7 cellular contexts compared by ENCODE assay signal in the genomic region with DNA sequence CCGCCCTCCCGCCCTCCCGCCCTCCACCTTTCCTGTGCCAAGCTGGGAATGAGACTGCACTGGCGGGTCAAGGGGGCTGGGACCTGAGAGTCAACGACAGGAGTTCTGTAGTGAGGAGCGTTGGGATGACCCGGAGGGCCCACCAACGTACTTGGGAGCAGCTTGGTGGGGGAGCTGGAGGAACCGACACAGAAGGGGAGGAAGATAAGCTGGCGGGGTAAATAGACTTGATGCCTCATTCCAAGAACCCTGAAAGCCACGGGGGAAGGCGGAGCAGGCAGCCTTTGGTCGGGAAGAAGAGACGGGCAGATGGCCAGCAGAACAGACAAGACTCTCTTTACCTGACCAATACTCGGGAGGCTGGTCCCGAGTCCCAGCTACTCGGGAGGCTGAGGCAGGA. TPM values are rescaled to one million over a fixed set of nuclear protein-coding genes. Genes with fewer than 3 reads are reported as not detected.
DNase-seq lines count a peak whose midpoint lies in the region; ATAC-seq and TF ChIP-seq lines count a peak whose summit lies in the region.

No MANE protein-coding gene starts in this region.

- H3K36me3 ChIP-seq in HAP-1 (replicated peaks) = no peaks in the 10 kb centered on the region
- H3K36me3 ChIP-seq in left ventricle myocardium inferior = no peaks in the 10 kb centered on the region

- H3K9me3 ChIP-seq in HAP-1 = no peaks in the 10 kb centered on the region
- H3K9me3 ChIP-seq in left ventricle myocardium inferior (replicated peaks) = no peaks in the 10 kb centered on the region

- H3K27ac ChIP-seq in left ventricle myocardium inferior (replicated peaks) (no peak overlapping the region), skin epidermis (no peak overlapping the region)

- CTCF ChIA-PET in WTC11 (lab: Charles Lee) = interaction anchor here (0.6 to 2.5 kb wide), 12 partner anchors 8 to 543 kb away, joined by 3 to 19 read pairs (median 4); no protein-coding TSS in a partner anchor

- no peak for TF ChIP-seq POLR2A in GM18505 (IDR thresholded peaks at IDR 0.05; ENCODE audit: borderline replicate concordance, extremely low read depth, insufficient read depth, insufficient read length)

- H3K4me1 ChIP-seq in HAP-1 = peaks cover 3% of the 10 kb centered on the region; the same call in 1 of the 2 replicates
- H3K4me1 ChIP-seq in left ventricle myocardium inferior = peaks cover 15% of the 10 kb centered on the region

- in situ Hi-C loops in HAP-1 (cut with MboI; ENCODE audit: low sequenced_read_pairs) = no loop called here

- H3K27ac Mint-ChIP-seq in WTC11 = no peak overlapping the region

- peaks cover 23% of the 10 kb centered on the region for H3K4me1 Mint-ChIP-seq in WTC11

- H3K27me3 Mint-ChIP-seq in WTC11 (ENCODE audit: low read depth) = peaks cover 32% of the 10 kb centered on the region

- DNase-seq in HAP-1 (ENCODE audit: low spot score in 2 of 2) (no peak), WTC11 (ENCODE audit: low spot score) (peak; percentile 26), left ventricle myocardium inferior (no peak), HuH-7 (ENCODE audit: low spot score) (no peak)

- peak overlapping the region; percentile 85 for H3K4me3 Mint-ChIP-seq in WTC11

- intact Hi-C loops in left ventricle myocardium inferior (cut with micrococcal nuclease) = no loop called here

- TF ChIP-seq CTCF in WTC11 (IDR thresholded peaks at IDR 0.05) = no peak
- TF ChIP-seq CTCF in left ventricle myocardium inferior (IDR thresholded peaks at IDR 0.05; ENCODE audit: borderline replicate concordance) = no peak

- POLR2A ChIA-PET in WTC11 (lab: Charles Lee) = interaction anchor here (0.5 kb wide), 1 partner anchor 14 kb away, joined by 3 read pairs; no protein-coding TSS in a partner anchor

- H3K27me3 ChIP-seq in HAP-1 (ENCODE audit: low read depth) (peaks cover 11% of the 10 kb centered on the region), left ventricle myocardium inferior (ENCODE audit: low read depth) (peaks cover 51% of the 10 kb centered on the region)

- H3K4me3 ChIP-seq in HAP-1 = peak overlapping the region; percentile 22
- H3K4me3 ChIP-seq in left ventricle myocardium inferior = peak overlapping the region; percentile 69
- H3K4me3 ChIP-seq in skin epidermis = peak overlapping the region; percentile 37 to 49 (median 42)

- peak; percentile 3 for ATAC-seq in WTC11
- ATAC-seq in GM18505 (IDR thresholded peaks at IDR 0.05; ENCODE audit: unreplicated experiment) = no peak
- no peak for ATAC-seq in GM18907 (IDR thresholded peaks at IDR 0.05; ENCODE audit: unreplicated experiment)

- H3K9me3 Mint-ChIP-seq in WTC11 = no peaks in the 10 kb centered on the region

- no peaks in the 10 kb centered on the region for H3K36me3 Mint-ChIP-seq in WTC11

TF ChIP-seq in WTC11, 78 proteins besides CTCF, POLR2A, EP300 and RAD21:
- TF ChIP-seq SMAD4 (CRISPR knock-in tag; IDR thresholded peaks at IDR 0.05) = no peak
- peak; percentile 75 for TF ChIP-seq GTF2I (CRISPR knock-in tag; conservative IDR thresholded peaks at IDR 0.05)

RNA-seq across cellular contexts. Expression of a gene that starts 0.3 kb away (rescaled TPM):
- total RNA-seq in WTC11 (2021) (3.6 to 4.5 TPM (median 4.1 TPM) in 3 replicates), left ventricle myocardium inferior (4.5 TPM)
